In the genomic region with DNA sequence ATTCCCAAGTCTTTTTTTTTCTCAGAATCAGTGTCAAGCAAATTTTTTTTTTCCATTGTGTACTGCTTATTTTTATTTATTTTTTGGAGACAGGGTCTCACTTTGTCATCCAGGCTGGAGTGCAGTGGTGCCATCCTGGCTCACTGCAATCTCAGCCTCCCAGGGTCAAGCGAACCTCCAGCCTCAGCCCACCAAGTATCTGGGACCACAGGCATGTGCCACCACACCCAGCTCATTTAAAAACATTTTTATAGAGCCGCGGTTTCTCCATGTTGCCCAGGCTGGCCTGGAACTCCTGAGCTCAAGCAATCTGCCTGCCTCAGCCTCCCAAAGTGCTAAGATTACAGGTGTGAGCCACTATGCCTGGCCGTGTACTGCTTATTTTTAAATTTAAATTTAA, we compare ENCODE assay signal across 35 cellular contexts.
"Had no signal": no experiment of that assay in that cellular context is flagged by ENCODE, and none has a peak within 500 bp of the region (broad histone marks: within the 10 kb centered on the region; RNA-seq: fewer than 3 reads in every experiment).

No MANE protein-coding gene starts in this region.

- H3K27ac ChIP-seq: KMS-11 had no signal

- H3K36me3 ChIP-seq: MG63 had no signal

- H3K9me3 ChIP-seq: MG63 had no signal

- H3K4me3 ChIP-seq: MG63 had no signal

- H3K9ac ChIP-seq: KMS-11 had no signal

- H3K4me2 ChIP-seq: KMS-11 had no signal

- H3K27me3 ChIP-seq: MG63 had no signal

- DNase-seq: Karpas-422, Kasumi-1, MG63, MM.1S, MV-4-11, NCI-H1048, NCI-H1092, NCI-H1092 treated with DMSO at 0.1 percent for 48 hours, NCI-H1105, NCI-H1105 treated with DMSO at 0.1 percent for 48 hours, NCI-H1417, NCI-H1417 treated with DMSO at 0.1 percent for 48 hours, NCI-H1436, NCI-H1436 treated with DMSO at 0.1 percent for 48 hours, NCI-H146, NCI-H1694, NCI-H1694 treated with DMSO at 0.1 percent for 48 hours, NCI-H187, NCI-H187 treated with DMSO at 0.1 percent for 48 hours, NCI-H1930, NCI-H2029, NCI-H2029 treated with DMSO at 0.1 percent for 48 hours, NCI-H2081, NCI-H2081 treated with DMSO at 0.1 percent for 48 hours, NCI-H2107, NCI-H2171, NCI-H2171 treated with DMSO at 0.1 percent for 48 hours, NCI-H2227 treated with DMSO at 0.1 percent for 48 hours, NCI-H226, NCI-H345, NCI-H446, NCI-H446 treated with DMSO at 0.1 percent for 48 hours, NCI-H510A, NCI-H510A treated with DMSO at 0.1 percent for 48 hours had no signal
